ENCODE assay signal across 20 cellular contexts in the genomic region with DNA sequence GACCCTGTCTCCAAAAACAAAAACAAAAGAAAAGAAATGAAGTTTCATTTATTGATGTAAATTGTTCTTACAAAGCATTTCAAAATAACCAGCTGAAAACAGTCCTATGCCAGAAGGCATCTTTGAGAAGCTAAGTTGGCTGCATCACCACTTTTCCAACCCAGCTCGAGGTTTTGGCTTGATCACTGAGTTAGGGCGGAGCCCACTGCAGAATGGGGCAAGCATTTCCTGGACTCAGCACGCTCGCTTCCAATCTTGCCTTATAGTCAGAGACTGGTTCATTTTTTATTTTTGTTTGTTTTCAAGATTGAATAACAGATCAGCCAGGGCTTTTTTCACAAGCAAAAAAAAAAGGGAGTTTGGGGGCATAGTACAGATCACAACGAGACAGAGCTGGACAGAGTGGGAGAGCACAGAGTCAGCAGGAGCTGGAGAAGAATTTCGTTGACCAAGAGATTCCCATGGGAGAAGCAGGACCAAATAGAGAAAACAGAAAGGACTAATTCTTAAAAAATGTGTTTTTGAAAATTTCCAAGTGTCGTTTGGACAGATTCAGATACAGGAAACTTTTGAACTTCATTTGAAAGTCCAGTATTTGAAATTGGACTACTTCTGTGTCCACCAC. TPM values are rescaled to one million over a fixed set of nuclear protein-coding genes. Genes with fewer than 3 reads are reported as not detected.
A peak's percentile ranks its signal among the peaks of the same experiment; 100 is the strongest.
DNase-seq lines count a peak whose midpoint lies in the region; ATAC-seq and TF ChIP-seq lines count a peak whose summit lies in the region.
"Had no signal": no experiment of that assay in that cellular context is flagged by ENCODE, and none has a peak within 500 bp of the region (broad histone marks: within the 10 kb centered on the region; RNA-seq: fewer than 3 reads in every experiment).

No MANE protein-coding gene starts in this region.

- no peak overlapping the region for H3K27ac Mint-ChIP-seq in MCF 10A (ENCODE audit: low read depth, unreplicated experiment)
- H3K27ac Mint-ChIP-seq in T-cell: no peak overlapping the region
- H3K27ac Mint-ChIP-seq: progenitor cell of endocrine pancreas; stimulated activated naive CD8-positive, alpha-beta T cell treated with anti-CD3 and anti-CD28 coated beads, Interleukin-15, Interleukin-2, amounts not matched to agents 100 ng/mL and 50 ng/mL, for 24 hours had no signal

- in situ Hi-C loops in mammary epithelial cell (cut with MboI; ENCODE audit: low sequenced_read_pairs in 2 of 2): loop anchor here in 1 of 2 donors (25.0 kb wide), 1 partner anchor 154 kb away; no protein-coding TSS in a partner anchor

- H3K4me3 Mint-ChIP-seq in MCF 10A (ENCODE audit: unreplicated experiment) (no peak overlapping the region), T-cell (no peak overlapping the region)
- H3K4me3 Mint-ChIP-seq: stimulated activated naive CD8-positive, alpha-beta T cell treated with anti-CD3 and anti-CD28 coated beads, Interleukin-15, Interleukin-2, amounts not matched to agents 100 ng/mL and 50 ng/mL, for 24 hours had no signal

- CTCF ChIA-PET in MCF 10A (lab: Yijun Ruan, JAX) (interaction anchor here (0.6 to 0.7 kb wide), 2 partner anchors 13 to 489 kb away, joined by 3 read pairs; no protein-coding TSS in a partner anchor), mammary epithelial cell (lab: Charles Lee; ENCODE audit: low non-redundant PET) (no interaction called here), T-cell (lab: Charles Lee) (no interaction called here)

- DNase-seq in MCF 10A (ENCODE audit: unreplicated experiment) (peak; percentile 37), mammary epithelial cell (no peak), heart right ventricle (peak in 1 of 2 donors; percentile 41), prostate gland (ENCODE audit: low spot score) (no peak), T-cell (no peak), DMS53 treated with DMSO at 0.1 percent for 48 hours (lab: John Stamatoyannopoulos, UW; ENCODE audit: unreplicated experiment) (no peak)
- DNase-seq in stimulated activated CD4-positive, alpha-beta T cell treated with anti-CD3 and anti-CD28 coated beads, Interleukin-4, amount 100 ng/mL, for 4 hours: no peak
- DNase-seq: 8988T; amniotic stem cell; DMS 273 treated with DMSO at 0.1 percent for 48 hours; effector CD8-positive, alpha-beta T cell; hypothalamus; KG1; NCI-H1694 treated with DMSO at 0.1 percent for 48 hours; NCI-H82; SHP77 treated with DMSO at 0.1 percent for 48 hours had no signal

- H3K4me3 ChIP-seq in mammary epithelial cell (replicated peaks in 1 of 3; ENCODE audit: insufficient read depth in 1 of 3, low read depth in 2 of 3, low read length in 3 of 3): no peak overlapping the region
- peak overlapping the region in 1 of 10 donors; percentile 0 for H3K4me3 ChIP-seq in heart right ventricle
- no peak overlapping the region for H3K4me3 ChIP-seq in prostate gland

- H3K27me3 ChIP-seq in mammary epithelial cell (ENCODE audit: insufficient read depth, low read length): peaks cover 2% of the 10 kb centered on the region
- H3K27me3 ChIP-seq in heart right ventricle: no peaks in the 10 kb centered on the region
- H3K27me3 ChIP-seq in prostate gland (replicated peaks; ENCODE audit: insufficient read depth): no peaks in the 10 kb centered on the region

- no peak overlapping the region for H2AFZ ChIP-seq in mammary epithelial cell (ENCODE audit: low read depth, low read length)

- H3K27me3 Mint-ChIP-seq in MCF 10A (ENCODE audit: insufficient read depth, unreplicated experiment) (peaks cover 59% of the 10 kb centered on the region), T-cell (peaks cover 29% of the 10 kb centered on the region in 2 donors)

- TF ChIP-seq POLR2A in prostate gland (IDR thresholded peaks at IDR 0.05) (no peak), GM18505 (IDR thresholded peaks at IDR 0.05; ENCODE audit: borderline replicate concordance, extremely low read depth, insufficient read depth, insufficient read length) (no peak)

- H3K4me1 Mint-ChIP-seq in MCF 10A (ENCODE audit: insufficient read depth, unreplicated experiment) (peaks cover 6% of the 10 kb centered on the region), T-cell (peaks cover 0 to 2% (median 0%) of the 10 kb centered on the region in 3 donors)

- TF ChIP-seq CTCF in MCF 10A (IDR thresholded peaks at IDR 0.05; ENCODE audit: unreplicated experiment) (no peak), mammary epithelial cell (conservative IDR thresholded peaks at IDR 0.05 in 1 of 2, IDR thresholded peaks at IDR 0.05 in 1 of 2; ENCODE audit: extremely low read depth in 1 of 2, insufficient read depth in 1 of 2, low read depth in 1 of 2, low read length in 2 of 2) (no peak), heart right ventricle (IDR thresholded peaks at IDR 0.05) (no peak), prostate gland (IDR thresholded peaks at IDR 0.05) (no peak)

- no peak overlapping the region for H3K27ac ChIP-seq in mammary epithelial cell (ENCODE audit: insufficient read depth, low read depth, low read length)
- H3K27ac ChIP-seq in heart right ventricle: peak overlapping the region; percentile 3 to 77 (median 66)
- peak overlapping the region; percentile 2 to 21 for H3K27ac ChIP-seq in prostate gland
- H3K27ac ChIP-seq: VCaP had no signal

- H3K79me2 ChIP-seq in mammary epithelial cell (ENCODE audit: insufficient read depth, low read length): no peaks in the 10 kb centered on the region

- no peaks in the 10 kb centered on the region for H3K9me3 Mint-ChIP-seq in MCF 10A (ENCODE audit: unreplicated experiment)
- H3K9me3 Mint-ChIP-seq in T-cell: peaks cover 0 to 15% (median 0%) of the 10 kb centered on the region in 3 donors

- H3K36me3 ChIP-seq in mammary epithelial cell (ENCODE audit: insufficient read depth, low read length) (no peaks in the 10 kb centered on the region), heart right ventricle (no peaks in the 10 kb centered on the region), prostate gland (no peaks in the 10 kb centered on the region)

- ATAC-seq in heart right ventricle (peak; percentile 45 to 70 (median 58)), T-cell (replicated peaks in 1 of 4) (no peak), GM18505 (IDR thresholded peaks at IDR 0.05; ENCODE audit: unreplicated experiment) (no peak)

- H3K36me3 Mint-ChIP-seq in MCF 10A (ENCODE audit: insufficient read depth, unreplicated experiment): no peaks in the 10 kb centered on the region
- H3K36me3 Mint-ChIP-seq in T-cell: no peaks in the 10 kb centered on the region

- intact Hi-C loops in MCF 10A (cut with micrococcal nuclease) (no loop called here), mammary epithelial cell (cut with micrococcal nuclease) (no loop called here), heart right ventricle (cut with DNase I) (no loop called here), prostate gland (cut with DNase I) (no loop called here)

- WGBS in mammary epithelial cell (ENCODE audit: low coverage, missing lambda C conversion rate): 8% methylated on average over 7 of the region's 7 CpGs
- WGBS in heart right ventricle, 2 donors: 32 to 46% methylated on average over 7 of the region's 7 CpGs
- WGBS in prostate gland: 28% methylated on average over 7 of the region's 7 CpGs

- dilution Hi-C loops in mammary epithelial cell (cut with HindIII; ENCODE audit: low sequenced_read_pairs): loop anchor here (10.0 to 25.0 kb wide), 2 partner anchors 254 to 437 kb away; no protein-coding TSS in a partner anchor

- H3K4me2 ChIP-seq in mammary epithelial cell (ENCODE audit: insufficient read depth, low read depth, low read length): no peak overlapping the region

- POLR2A ChIA-PET in MCF 10A (lab: Yijun Ruan, JAX): no interaction called here
- POLR2A ChIA-PET in T-cell (lab: Charles Lee): no interaction called here

- H3K9ac ChIP-seq in mammary epithelial cell (ENCODE audit: insufficient read depth, low read length): no peak overlapping the region

- BruUV-seq in MCF 10A (replicated peaks; lab: Mats Ljungman, UMichigan) (no TSS peak), mammary epithelial cell (replicated peaks; lab: Mats Ljungman, UMichigan) (no TSS peak)

- peaks cover 6% of the 10 kb centered on the region for H3K9me3 ChIP-seq in mammary epithelial cell (replicated peaks; ENCODE audit: insufficient read depth, low read length)
- H3K9me3 ChIP-seq in heart right ventricle: no peaks in the 10 kb centered on the region
- no peaks in the 10 kb centered on the region for H3K9me3 ChIP-seq in prostate gland

- no peaks in the 10 kb centered on the region for H3K4me1 ChIP-seq in mammary epithelial cell (ENCODE audit: insufficient read depth, low read length)
- peaks cover 7 to 47% (median 28%) of the 10 kb centered on the region in 9 donors for H3K4me1 ChIP-seq in heart right ventricle
- H3K4me1 ChIP-seq in prostate gland (replicated peaks): no peaks in the 10 kb centered on the region

- H4K20me1 ChIP-seq in mammary epithelial cell (ENCODE audit: insufficient read depth, low read length): no peaks in the 10 kb centered on the region

RNA-seq across cellular contexts. Expression of gene COL6A1, which starts 23.5 kb away (rescaled TPM):
- 3.2 and 3.5 TPM in 2 replicates for total RNA-seq in MCF 10A (2022)
- 100 to 1,000 TPM in 1 of 2 donors, 1 to 10 TPM in 1; 9.1 to 156 TPM for total RNA-seq in mammary epithelial cell
- 12.0 TPM for polyA plus RNA-seq in mammary epithelial cell
- polyA minus RNA-seq in mammary epithelial cell: 4.4 TPM
- total RNA-seq in heart right ventricle: 100 to 1,000 TPM in 5 of 10 donors, 10 to 100 TPM in 5; 71.9 to 260 (median 100) TPM
- 100 to 1,000 TPM; 209 to 388 TPM for polyA plus RNA-seq in heart right ventricle
- 100 to 1,000 TPM; 163 to 265 TPM for total RNA-seq in prostate gland
- 10 to 100 TPM in 3 of 5 donors, 1 to 10 TPM in 2; 4.2 to 25.3 (median 14.6) TPM for total RNA-seq in T-cell

Comparison
In these comparisons a context has a peak if more than half of its experiments do, and no peak if none do; other contexts are left out.
1. ATAC-seq: peak in heart right ventricle (8 of 8); none in T-cell (0 of 4) and GM18505 (single experiment).